23 cellular contexts compared by ENCODE assay signal in genomic region chr10:77123330-77123729, GRCh38.
"Had no signal": no experiment of that assay in that cellular context is flagged by ENCODE, and none has a peak within 500 bp of the region (broad histone marks: within the 10 kb centered on the region; RNA-seq: fewer than 3 reads in every experiment).

No MANE protein-coding gene starts in this region.

- H3K27ac ChIP-seq: colonic mucosa, esophagus squamous epithelium, gastrocnemius medialis, heart left ventricle, hepatocyte, left lung, lower lobe of right lung had no signal

- H3K4me2 ChIP-seq: hepatocyte had no signal

- H3K36me3 ChIP-seq: colonic mucosa, esophagus squamous epithelium, gastrocnemius medialis, heart left ventricle, left lung, lower lobe of right lung had no signal

- ATAC-seq: effector memory CD8-positive, alpha-beta T cell; gastrocnemius medialis; heart left ventricle; left cardiac atrium; left lung; left ventricle myocardium superior; lower lobe of right lung; mucosa of descending colon had no signal

- H2AFZ ChIP-seq: hepatocyte had no signal

- DNase-seq: colonic mucosa; cortex of kidney; effector CD8-positive, alpha-beta T cell; effector memory CD8-positive, alpha-beta T cell; esophagus squamous epithelium; foreskin fibroblast; foreskin melanocyte; gastrocnemius medialis; heart left ventricle; hypothalamus; immature natural killer cell; islet precursor cell; kidney; kidney glomerular epithelial cell; left cardiac atrium; left lung; left ventricle myocardium superior; lower lobe of right lung; mesenchymal stem cell; mucosa of descending colon; naive B cell had no signal

- H3K79me2 ChIP-seq: hepatocyte had no signal

- FAIRE-seq: endothelial cell of umbilical vein, kidney had no signal

- H3K9me3 ChIP-seq: colonic mucosa, esophagus squamous epithelium, gastrocnemius medialis, heart left ventricle, left lung, lower lobe of right lung, mucosa of descending colon had no signal

- H3K4me1 ChIP-seq: colonic mucosa, gastrocnemius medialis, heart left ventricle, left lung, lower lobe of right lung had no signal

- H3K27me3 ChIP-seq: colonic mucosa, esophagus squamous epithelium, gastrocnemius medialis, hepatocyte, left lung had no signal

- H3K4me3 ChIP-seq: colonic mucosa, esophagus squamous epithelium, gastrocnemius medialis, heart left ventricle, hepatocyte, left lung, lower lobe of right lung, mucosa of descending colon had no signal
